26 cellular contexts compared by ENCODE assay signal in genomic region chr6:51792273-51793030, GRCh38.
"Had no signal": no experiment of that assay in that cellular context is flagged by ENCODE, and none has a peak within 500 bp of the region (broad histone marks: within the 10 kb centered on the region; RNA-seq: fewer than 3 reads in every experiment).

No MANE protein-coding gene starts in this region.

- H3K9me3 ChIP-seq: adrenal gland, ascending aorta, thyroid gland, vagina had no signal

- H3K27me3 ChIP-seq: adrenal gland, ascending aorta, esophagus muscularis mucosa, stomach, thyroid gland, upper lobe of left lung, vagina had no signal

- ATAC-seq: activated CD4-positive, CD25-positive, alpha-beta regulatory T cell treated with anti-CD3 and anti-CD28 coated beads, Interleukin-2, amount 50 U/mL, for 24 hours; effector memory CD8-positive, alpha-beta T cell; left cardiac atrium; left ventricle myocardium superior; right cardiac atrium; stimulated activated naive B cell treated with anti-CD40 and anti-IgM and Interleukin-4, amounts not matched to agents 10 μg/mL and 1 μg/mL and 100 μg/mL, for 72 hours had no signal

- DNase-seq: activated CD4-positive, alpha-beta T cell treated with anti-CD3 and anti-CD28 coated beads for 48 hours; activated CD4-positive, alpha-beta T cell treated with anti-CD3 and anti-CD28 coated beads, Interleukin-2, amount 50 U/mL, for 48 hours; activated CD8-positive, alpha-beta memory T cell treated with anti-CD3 and anti-CD28 coated beads for 24 hours; activated effector memory CD4-positive, alpha-beta T cell treated with anti-CD3 and anti-CD28 coated beads, Interleukin-2, amount 50 U/mL, for 16 hours; activated naive CD4-positive, alpha-beta T cell treated with anti-CD3 and anti-CD28 coated beads for 36 hours; activated naive CD8-positive, alpha-beta T cell treated with anti-CD3 and anti-CD28 coated beads for 36 hours; adrenal gland; caudate nucleus; cortex of kidney; effector memory CD8-positive, alpha-beta T cell; islet precursor cell; left cardiac atrium; left ventricle myocardium superior; posterior cingulate gyrus; right cardiac atrium; stimulated activated CD4-positive, alpha-beta T cell treated with anti-CD3 and anti-CD28 coated beads, Interleukin-15, amount 100 ng/mL, for 24 hours; stimulated activated CD4-positive, alpha-beta T cell treated with anti-CD3 and anti-CD28 coated beads, Interleukin-2, amount 100 ng/mL, for 24 hours; stimulated activated naive B cell treated with anti-CD40 and anti-IgM and Interleukin-4, amounts not matched to agents 10 μg/mL and 1 μg/mL and 100 μg/mL, for 72 hours; stomach; thyroid gland; upper lobe of left lung; WERI-Rb-1 had no signal

- H3K4me3 ChIP-seq: adrenal gland, ascending aorta, esophagus muscularis mucosa, stomach, thyroid gland, upper lobe of left lung, vagina had no signal

- H3K4me1 ChIP-seq: adrenal gland, ascending aorta, esophagus muscularis mucosa, stomach, thyroid gland, upper lobe of left lung, vagina had no signal

- H3K36me3 ChIP-seq: adrenal gland, ascending aorta, esophagus muscularis mucosa, stomach, thyroid gland, upper lobe of left lung, vagina, WERI-Rb-1 had no signal

- H3K27ac ChIP-seq: adrenal gland, ascending aorta, esophagus muscularis mucosa, stomach, thyroid gland, upper lobe of left lung, vagina, WERI-Rb-1 had no signal
